12 cellular contexts compared by ENCODE assay signal in genomic region chr4:98150092-98150761, GRCh38. TPM values are rescaled to one million over a fixed set of nuclear protein-coding genes. Genes with fewer than 3 reads are reported as not detected.
DNase-seq lines count a peak whose midpoint lies in the region; ATAC-seq, FAIRE-seq and TF ChIP-seq lines count a peak whose summit lies in the region.
"Had no signal": no experiment of that assay in that cellular context is flagged by ENCODE, and none has a peak within 500 bp of the region (broad histone marks: within the 10 kb centered on the region; RNA-seq: fewer than 3 reads in every experiment).

No MANE protein-coding gene starts in this region.

- in situ Hi-C loops in KBM-7 (cut with MboI; ENCODE audit: low pct_unique_long_range_greater_than_20kb, low sequenced_read_pairs), result no loop called here

- H3K4me3 ChIP-seq in OCI-LY1 (ENCODE audit: low read depth, low read length, poor library complexity, severe bottlenecking), result no peak overlapping the region
- H3K4me3 ChIP-seq in psoas muscle, result no peak overlapping the region
- H3K4me3 ChIP-seq in body of pancreas, result no peak overlapping the region
- H3K4me3 ChIP-seq: adrenal gland, upper lobe of left lung had no signal

- no peak for TF ChIP-seq POLR2A in body of pancreas (IDR thresholded peaks at IDR 0.05)

- intact Hi-C loops in psoas muscle (cut with DNase I) (loop anchor here in 1 of 2 donors (10.0 kb wide), 1 partner anchor 315 kb away; no protein-coding TSS in a partner anchor), body of pancreas (cut with DNase I) (no loop called here)

- H3K36me3 ChIP-seq in OCI-LY1 (ENCODE audit: insufficient read depth, low read length) (no peaks in the 10 kb centered on the region), psoas muscle (ENCODE audit: insufficient read depth in 1 of 2, low read depth in 1 of 2) (no peaks in the 10 kb centered on the region), body of pancreas (replicated peaks in 1 of 2; ENCODE audit: insufficient read depth in 1 of 2, low read depth in 2 of 2) (no peaks in the 10 kb centered on the region)
- H3K36me3 ChIP-seq: adrenal gland, upper lobe of left lung had no signal

- H3K27ac ChIP-seq in OCI-LY1 (ENCODE audit: low read depth, low read length, poor library complexity, severe bottlenecking) (no peak overlapping the region), psoas muscle (no peak overlapping the region), body of pancreas (no peak overlapping the region)
- H3K27ac ChIP-seq: adrenal gland, upper lobe of left lung had no signal

- H3K4me1 Mint-ChIP-seq in activated T-cell treated with anti-CD3 and anti-CD28 coated beads, Interleukin-2, amount 50 U/mL, for 4 hours (ENCODE audit: low read depth), result peaks cover 6% of the 10 kb centered on the region

- H3K9ac ChIP-seq in OCI-LY1 (ENCODE audit: low read length), result no peak overlapping the region

- no peaks in the 10 kb centered on the region for H3K36me3 Mint-ChIP-seq in activated T-cell treated with anti-CD3 and anti-CD28 coated beads, Interleukin-2, amount 50 U/mL, for 4 hours (ENCODE audit: insufficient read depth)
- H3K36me3 Mint-ChIP-seq: naive thymus-derived CD4-positive, alpha-beta T cell had no signal

- no peak overlapping the region for H3K4me3 Mint-ChIP-seq in activated T-cell treated with anti-CD3 and anti-CD28 coated beads, Interleukin-2, amount 50 U/mL, for 4 hours
- H3K4me3 Mint-ChIP-seq: naive thymus-derived CD4-positive, alpha-beta T cell had no signal

- ATAC-seq in psoas muscle (no peak), body of pancreas (no peak)
- ATAC-seq in activated T-cell treated with anti-CD3 and anti-CD28 coated beads, Interleukin-2, amount 50 U/mL, for 4 hours, result no peak
- ATAC-seq: naive thymus-derived CD4-positive, alpha-beta T cell had no signal

- H3F3A ChIP-seq in OCI-LY1 (ENCODE audit: insufficient read depth, low read length), result no peaks in the 10 kb centered on the region

- H3K4me1 ChIP-seq in OCI-LY1 (ENCODE audit: insufficient read depth, low read length, severe bottlenecking), result no peaks in the 10 kb centered on the region
- peaks cover 10% of the 10 kb centered on the region for H3K4me1 ChIP-seq in psoas muscle
- no peaks in the 10 kb centered on the region for H3K4me1 ChIP-seq in body of pancreas
- H3K4me1 ChIP-seq: adrenal gland had no signal

- peak; percentile 94 for FAIRE-seq in endometrium (lab: Jason Lieb, UNC)

- no peaks in the 10 kb centered on the region for H3K9me2 ChIP-seq in OCI-LY1 (ENCODE audit: low read depth, low read length)

- DNase-seq in NCI-H2171 treated with DMSO at 0.1 percent for 48 hours (lab: John Stamatoyannopoulos, UW), result peak; percentile 7
- DNase-seq in NCI-H2171 (lab: John Stamatoyannopoulos, UW), result no peak
- no peak for DNase-seq in psoas muscle
- DNase-seq in body of pancreas, result no peak
- DNase-seq in KBM-7, result no peak
- DNase-seq in activated T-cell treated with anti-CD3 and anti-CD28 coated beads, Interleukin-2, amount 50 U/mL, for 4 hours, result no peak
- DNase-seq: adrenal gland, NCI-H2029, upper lobe of left lung had no signal

- H3K27me3 Mint-ChIP-seq in activated T-cell treated with anti-CD3 and anti-CD28 coated beads, Interleukin-2, amount 50 U/mL, for 4 hours (ENCODE audit: low read depth), result peaks cover 4% of the 10 kb centered on the region

- no peaks in the 10 kb centered on the region for H3K9me3 Mint-ChIP-seq in activated T-cell treated with anti-CD3 and anti-CD28 coated beads, Interleukin-2, amount 50 U/mL, for 4 hours
- H3K9me3 Mint-ChIP-seq: naive thymus-derived CD4-positive, alpha-beta T cell had no signal

- no peaks in the 10 kb centered on the region for H4K20me1 ChIP-seq in OCI-LY1 (ENCODE audit: insufficient read depth, low read length)

- no peaks in the 10 kb centered on the region for H3K9me3 ChIP-seq in OCI-LY1 (ENCODE audit: low read length)
- H3K9me3 ChIP-seq in psoas muscle, result no peaks in the 10 kb centered on the region
- H3K9me3 ChIP-seq in body of pancreas, result no peaks in the 10 kb centered on the region
- H3K9me3 ChIP-seq: adrenal gland, upper lobe of left lung had no signal

- no peak overlapping the region for H3K4me2 ChIP-seq in OCI-LY1 (ENCODE audit: low read length)

- H3K79me2 ChIP-seq in OCI-LY1 (ENCODE audit: insufficient read depth, low read length), result no peaks in the 10 kb centered on the region

- no peak overlapping the region for H2AFZ ChIP-seq in OCI-LY1 (ENCODE audit: low read length)

- TF ChIP-seq CTCF in OCI-LY1 (IDR thresholded peaks at IDR 0.05; ENCODE audit: low read length), result peak; percentile 20; the same call in 1 of the 2 replicates
- TF ChIP-seq CTCF in psoas muscle (IDR thresholded peaks at IDR 0.05), result peak; percentile 17
- TF ChIP-seq CTCF in body of pancreas (IDR thresholded peaks at IDR 0.05), result peak in 3 of 7 experiments; percentile 11 to 27 (median 13)

- no peaks in the 10 kb centered on the region for H3K27me3 ChIP-seq in OCI-LY1 (ENCODE audit: insufficient read depth, low read length)
- no peaks in the 10 kb centered on the region for H3K27me3 ChIP-seq in psoas muscle (ENCODE audit: insufficient read depth in 3 of 3, low read length in 2 of 3)
- peaks cover 0 to 4% of the 10 kb centered on the region in 2 donors for H3K27me3 ChIP-seq in body of pancreas
- H3K27me3 ChIP-seq: adrenal gland, upper lobe of left lung had no signal

RNA-seq across cellular contexts. Expression of gene STPG2, which starts 7.0 kb away (rescaled TPM):
- total RNA-seq in psoas muscle (under 1 TPM in 1 of 4 donors, not detected in 3; 0.21 TPM), body of pancreas (1 to 10 TPM in 1 of 2 donors, under 1 TPM in 1; 0.66 to 1.6 TPM)
- polyA plus RNA-seq in psoas muscle, result under 1 TPM in 1 of 3 donors, not detected in 2; 0.01 TPM
- total RNA-seq in activated T-cell treated with anti-CD3 and anti-CD28 coated beads, Interleukin-2, amount 50 U/mL, for 4 hours, result not detected
- polyA plus RNA-seq: naive thymus-derived CD4-positive, alpha-beta T cell had no signal
